24 cellular contexts compared by ENCODE assay signal in the genomic region with DNA sequence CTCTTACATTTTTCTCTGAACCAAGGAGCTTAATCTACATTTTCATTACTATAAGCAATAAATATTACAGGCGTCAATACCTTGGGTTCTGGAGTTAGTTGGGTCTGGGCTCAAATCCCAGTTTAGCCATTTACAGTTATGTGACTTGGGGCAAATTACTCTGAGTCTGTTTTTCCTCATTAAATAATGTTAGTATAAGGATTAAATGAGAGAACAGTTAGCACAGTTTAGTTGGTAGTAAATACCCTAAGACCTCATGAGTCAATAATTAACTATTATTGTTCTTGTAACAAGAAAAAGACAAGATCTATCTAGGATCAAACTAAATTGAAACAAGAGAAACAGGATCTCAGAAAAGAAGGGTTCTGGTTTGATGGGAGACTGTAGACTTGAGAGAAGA. TPM values are rescaled to one million over a fixed set of nuclear protein-coding genes. Genes with fewer than 3 reads are reported as not detected.
A peak's percentile ranks its signal among the peaks of the same experiment; 100 is the strongest.
DNase-seq lines count a peak whose midpoint lies in the region; ATAC-seq, FAIRE-seq and TF ChIP-seq lines count a peak whose summit lies in the region.
"Had no signal": no experiment of that assay in that cellular context is flagged by ENCODE, and none has a peak within 500 bp of the region (broad histone marks: within the 10 kb centered on the region; RNA-seq: fewer than 3 reads in every experiment).

No MANE protein-coding gene starts in this region.

- no peak overlapping the region; the same call in 1 of the 2 replicates for H2AFZ ChIP-seq in K562 (ENCODE audit: low read depth, low read length)
- no peak overlapping the region for H2AFZ ChIP-seq in keratinocyte (ENCODE audit: control insufficient read depth, low read length)

- dilution Hi-C loops in keratinocyte (cut with MboI; ENCODE audit: extremely low pct_ligation_motif_present, low sequenced_read_pairs), result no loop called here

- no peaks in the 10 kb centered on the region for H3K36me3 Mint-ChIP-seq in endothelial cell (ENCODE audit: low read depth, unreplicated experiment)
- H3K36me3 Mint-ChIP-seq: activated naive CD8-positive, alpha-beta T cell; immature natural killer cell; naive B cell; stimulated activated memory B cell treated with anti-CD40 and anti-IgM and Interleukin-4, amounts not matched to agents 10 μg/mL and 1 μg/mL and 100 μg/mL, for 72 hours had no signal

- no peaks in the 10 kb centered on the region for H3K27me3 ChIP-seq in K562 (ENCODE audit: control insufficient read depth in 2 of 2, insufficient read depth in 2 of 2, low read length in 2 of 2)
- H3K27me3 ChIP-seq in keratinocyte (ENCODE audit: control insufficient read depth, extremely low read depth, insufficient read depth, low read length), result no peaks in the 10 kb centered on the region
- H3K27me3 ChIP-seq: BLaER1, sigmoid colon had no signal

- no peak overlapping the region for H3K27ac Mint-ChIP-seq in endothelial cell (ENCODE audit: unreplicated experiment)
- H3K27ac Mint-ChIP-seq: activated naive CD8-positive, alpha-beta T cell; endodermal cell; immature natural killer cell; stimulated activated memory B cell treated with anti-CD40 and anti-IgM and Interleukin-4, amounts not matched to agents 10 μg/mL and 1 μg/mL and 100 μg/mL, for 72 hours had no signal

- H3K9me3 ChIP-seq in K562 (replicated peaks; ENCODE audit: control insufficient read depth, insufficient read depth, low read depth, low read length) (no peaks in the 10 kb centered on the region), keratinocyte (ENCODE audit: control insufficient read depth, low read depth, low read length) (no peaks in the 10 kb centered on the region)
- H3K9me3 ChIP-seq: BLaER1, heart left ventricle, sigmoid colon had no signal

- no peak for FAIRE-seq in K562 (lab: Jason Lieb, UNC)
- no peak for FAIRE-seq in keratinocyte (lab: Jason Lieb, UNC)
- FAIRE-seq: astrocyte, G401.6 had no signal

- no peak overlapping the region for H3K4me2 ChIP-seq in K562 (ENCODE audit: insufficient read depth, low read length)
- H3K4me2 ChIP-seq in keratinocyte (ENCODE audit: control insufficient read depth, extremely low read depth, insufficient read depth, low read depth, low read length), result peak overlapping the region; percentile 98
- H3K4me2 ChIP-seq: BLaER1 had no signal

- ATAC-seq in K562 (no peak), GM19395 (IDR thresholded peaks at IDR 0.05; ENCODE audit: unreplicated experiment) (no peak)
- ATAC-seq: heart left ventricle; stimulated activated memory B cell treated with anti-CD40 and anti-IgM and Interleukin-4, amounts not matched to agents 10 μg/mL and 1 μg/mL and 100 μg/mL, for 72 hours had no signal

- peaks cover 1% of the 10 kb centered on the region; the same call in 1 of the 3 replicates for H3K36me3 ChIP-seq in K562 (ENCODE audit: control insufficient read depth, insufficient read depth, low read length)
- H3K36me3 ChIP-seq in keratinocyte (ENCODE audit: control insufficient read depth in 2 of 2, extremely low read depth in 1 of 2, insufficient read depth in 2 of 2, low read length in 2 of 2), result peaks cover 13 to 53% of the 10 kb centered on the region in 2 experiments
- H3K36me3 ChIP-seq: BLaER1, heart left ventricle, sigmoid colon had no signal

- H3K9ac ChIP-seq in K562 (ENCODE audit: insufficient read depth in 1 of 2, low read depth in 2 of 2, low read length in 2 of 2) (no peak overlapping the region), keratinocyte (ENCODE audit: control insufficient read depth, extremely low read depth, insufficient read depth, low read length) (peak overlapping the region; percentile 93)
- H3K9ac ChIP-seq: BLaER1 had no signal

- no peak overlapping the region for H3K4me3 Mint-ChIP-seq in endothelial cell (ENCODE audit: unreplicated experiment)
- H3K4me3 Mint-ChIP-seq: activated naive CD8-positive, alpha-beta T cell; endodermal cell; immature natural killer cell; naive B cell; stimulated activated memory B cell treated with anti-CD40 and anti-IgM and Interleukin-4, amounts not matched to agents 10 μg/mL and 1 μg/mL and 100 μg/mL, for 72 hours had no signal

- H3K4me1 Mint-ChIP-seq in endothelial cell (ENCODE audit: unreplicated experiment), result peaks cover 18% of the 10 kb centered on the region
- H3K4me1 Mint-ChIP-seq: immature natural killer cell; naive B cell; stimulated activated memory B cell treated with anti-CD40 and anti-IgM and Interleukin-4, amounts not matched to agents 10 μg/mL and 1 μg/mL and 100 μg/mL, for 72 hours had no signal

- POLR2A ChIA-PET in K562 (lab: Yijun Ruan, JAX), result interaction anchor here (8.6 kb wide), 1 partner anchor 18 kb away, joined by 97 read pairs; the partner anchor contains the start of gene YOD1

- H3K27me3 Mint-ChIP-seq in endothelial cell (ENCODE audit: unreplicated experiment), result peaks cover 7% of the 10 kb centered on the region

- H3K27ac ChIP-seq in 22Rv1, result peak overlapping the region; percentile 100
- H3K27ac ChIP-seq in K562 (ENCODE audit: extremely low read depth, low read depth, low read length), result no peak overlapping the region
- H3K27ac ChIP-seq in keratinocyte (ENCODE audit: control insufficient read depth, insufficient read depth, low read length), result peak overlapping the region; percentile 99
- H3K27ac ChIP-seq in skin epidermis, result peak overlapping the region in 17 of 21 experiments; percentile 21 to 93 (median 81)
- H3K27ac ChIP-seq: BLaER1, heart left ventricle, sigmoid colon had no signal

- H3K4me1 ChIP-seq in K562 (replicated peaks in 1 of 2; ENCODE audit: control insufficient read depth in 2 of 2, insufficient read depth in 2 of 2, low read length in 2 of 2) (peaks cover 28 to 85% of the 10 kb centered on the region in 2 experiments), keratinocyte (ENCODE audit: control insufficient read depth, extremely low read depth, insufficient read depth, low read length) (peaks cover 76% of the 10 kb centered on the region)
- H3K4me1 ChIP-seq: BLaER1 had no signal

- H3K79me2 ChIP-seq in K562 (ENCODE audit: control insufficient read depth, insufficient read depth, low read length) (peaks cover 16% of the 10 kb centered on the region; the same call in 2 of the 3 replicates), keratinocyte (ENCODE audit: control insufficient read depth, insufficient read depth, low read length) (peaks cover 76% of the 10 kb centered on the region)

- CTCF ChIA-PET in K562 (lab: Yijun Ruan, JAX; ENCODE audit: low intra/inter-chr PET ratio), result no interaction called here

- H3K4me3 ChIP-seq in K562, result no peak overlapping the region
- H3K4me3 ChIP-seq in keratinocyte (ENCODE audit: control insufficient read depth in 2 of 3, extremely low read depth in 1 of 3, insufficient read depth in 2 of 3, low read depth in 1 of 3, low read length in 3 of 3), result peak overlapping the region; percentile 70 to 94 (median 81)
- no peak overlapping the region for H3K4me3 ChIP-seq in skin epidermis
- H3K4me3 ChIP-seq: BLaER1, heart left ventricle, sigmoid colon had no signal

- DNase-seq in K562 (ENCODE audit: extremely low read depth in 1 of 4, low spot score in 3 of 4) (no peak), keratinocyte (ENCODE audit: low read depth, low spot score) (no peak), NCI-H2171 (lab: John Stamatoyannopoulos, UW) (no peak), endothelial cell (ENCODE audit: low spot score) (no peak)
- DNase-seq in activated CD8-positive, alpha-beta memory T cell treated with anti-CD3 and anti-CD28 coated beads, Interleukin-2, amount 50 U/mL, for 48 hours, result no peak
- DNase-seq: endodermal cell, heart left ventricle, immature natural killer cell, naive B cell, NCI-H2107, NCI-H526, SHP77, sigmoid colon had no signal

- TF ChIP-seq CTCF in 22Rv1 (IDR thresholded peaks at IDR 0.05), result no peak
- TF ChIP-seq CTCF in K562 (IDR thresholded peaks at IDR 0.05 in 2 of 3, conservative IDR thresholded peaks at IDR 0.05 in 1 of 3; ENCODE audit: insufficient read depth in 2 of 3, low read depth in 1 of 3, low read length in 3 of 3), result no peak
- no peak for TF ChIP-seq CTCF in keratinocyte (optimal IDR thresholded peaks at IDR 0.05 in 1 of 3, IDR thresholded peaks at IDR 0.05 in 1 of 3, conservative IDR thresholded peaks at IDR 0.05 in 1 of 3; ENCODE audit: extremely low read depth in 1 of 3, insufficient read depth in 2 of 3, low read length in 3 of 3)
- no peak for TF ChIP-seq CTCF in endothelial cell (IDR thresholded peaks at IDR 0.05; ENCODE audit: unreplicated experiment)

- intact Hi-C loops in K562 (cut with micrococcal nuclease), result no loop called here

- no peak for TF ChIP-seq POLR2A in K562 (conservative IDR thresholded peaks at IDR 0.05)

- no peaks in the 10 kb centered on the region for H3K9me3 Mint-ChIP-seq in endothelial cell (ENCODE audit: unreplicated experiment)
- H3K9me3 Mint-ChIP-seq: endodermal cell; immature natural killer cell; naive B cell; stimulated activated memory B cell treated with anti-CD40 and anti-IgM and Interleukin-4, amounts not matched to agents 10 μg/mL and 1 μg/mL and 100 μg/mL, for 72 hours had no signal

- BruUV-seq in K562 (replicated peaks; lab: Mats Ljungman, UMichigan), result no TSS peak

- in situ Hi-C loops in K562 (cut with MboI), result no loop called here

- TF ChIP-seq RAD21 in K562 (CRISPR knock-in tag; conservative IDR thresholded peaks at IDR 0.05 in 1 of 2, IDR thresholded peaks at IDR 0.05 in 1 of 2), result no peak

- H4K20me1 ChIP-seq in K562 (replicated peaks; ENCODE audit: control insufficient read depth, insufficient read depth, low read length), result no peaks in the 10 kb centered on the region
- H4K20me1 ChIP-seq in keratinocyte (ENCODE audit: control insufficient read depth, extremely low read depth, insufficient read depth, low read length), result no peaks in the 10 kb centered on the region
- H4K20me1 ChIP-seq: BLaER1 had no signal

- no peak for TF ChIP-seq EP300 in K562 (IDR thresholded peaks at IDR 0.05; ENCODE audit: low read length)

- H3K9me1 ChIP-seq in K562 (ENCODE audit: control insufficient read depth, insufficient read depth, low read length) (peaks cover under 1% of the 10 kb centered on the region), keratinocyte (ENCODE audit: control insufficient read depth, extremely low read depth, insufficient read depth, low read length) (no peaks in the 10 kb centered on the region)

- 39% methylated on average over 1 of the region's 1 CpG for WGBS in K562 (ENCODE audit: insufficient coverage, low coverage, missing lambda C conversion rate)

RNA-seq across cellular contexts. Expression of gene C1orf116, which starts 4.6 kb away (rescaled TPM):
- 2.8 and 4.0 TPM in 2 replicates for total RNA-seq in K562 (2011; cell fraction: chromatin; rRNA removed; ENCODE audit: low replicate concordance)
- total RNA-seq in K562 (2011; cell fraction: nucleolus; rRNA removed), result 2.5 and 3.0 TPM in 2 replicates
- 3.1 and 3.4 TPM in 2 replicates for total RNA-seq in K562 (2011; cell fraction: nucleoplasm; rRNA removed)
- total RNA-seq in K562 (2014; rRNA removed) (1.8 TPM in 2 replicates), K562 (2014; rRNA removed; fragmentation: Illumina TruSeq; extraction: Trizol) (0.80 and 0.95 TPM in 2 replicates), K562 (2015; rRNA removed; fragmentation: Illumina TruSeq; extraction: Trizol) (0.80 and 0.87 TPM in 2 replicates), K562 (2021) (2.6 and 2.7 TPM in 2 replicates), endothelial cell (ENCODE audit: unreplicated experiment) (0.08 TPM)
- polyA plus RNA-seq in K562 (2011; rRNA removed) (1.2 and 2.6 TPM in 2 replicates), K562 (2014; fragmentation: Illumina TruSeq; extraction: Trizol) (3.0 and 3.1 TPM in 2 replicates), K562 (2014; fragmentation: Nextera tagmentation; extraction: Ambion mirVana) (under 1 TPM; 0.62 to 0.69 TPM), K562 (2014; rRNA removed) (0.62 and 0.95 TPM in 2 replicates), keratinocyte (38.8 to 69.2 TPM (median 65.3 TPM) in 3 replicates)
- 0.81 and 1.4 TPM in 2 replicates for polyA plus RNA-seq in K562 (2011; cell fraction: cytosol; rRNA removed)
- polyA plus RNA-seq in K562 (2011; cell fraction: nucleus; rRNA removed), result 2.3 and 5.0 TPM in 2 replicates
- polyA plus RNA-seq in K562 (2012), result 2.2 and 2.8 TPM in 2 replicates
- 2.6 TPM in 2 replicates for polyA minus RNA-seq in K562 (2011; rRNA and poly(A)+ RNA removed)
- 2.4 and 2.5 TPM in 2 replicates for polyA minus RNA-seq in K562 (2011; cell fraction: cytosol; rRNA and poly(A)+ RNA removed)
- 4.4 and 5.2 TPM in 2 replicates for polyA minus RNA-seq in K562 (2011; cell fraction: nucleus; rRNA and poly(A)+ RNA removed)
- polyA plus RNA-seq in keratinocyte (2011; ENCODE audit: low read depth), result 55.5 TPM
- 46.7 and 49.2 TPM in 2 replicates for polyA plus RNA-seq in keratinocyte (2011; cell fraction: cytosol; rRNA removed)
- 136 and 166 TPM in 2 replicates for polyA plus RNA-seq in keratinocyte (2011; cell fraction: nucleus; rRNA removed)
- 89.2 and 97.4 TPM in 2 replicates for polyA plus RNA-seq in keratinocyte (2012; ENCODE audit: low replicate concordance)
- polyA minus RNA-seq in keratinocyte, result 45.2 to 149 TPM (median 67.3 TPM) in 3 replicates
- polyA minus RNA-seq in keratinocyte (2011; cell fraction: cytosol; rRNA and poly(A)+ RNA removed), result 29.2 TPM
- 65.2 and 94.2 TPM in 2 replicates for polyA minus RNA-seq in keratinocyte (2011; cell fraction: nucleus; rRNA and poly(A)+ RNA removed)
- total RNA-seq: lung microvascular endothelial cell, osteoblast had no signal

RNA-seq across cellular contexts. Expression of gene YOD1, which starts 23.1 kb away (rescaled TPM):
- total RNA-seq in K562 (2011; cell fraction: chromatin; rRNA removed; ENCODE audit: low replicate concordance), result 25.7 and 74.5 TPM in 2 replicates
- 20.0 and 23.4 TPM in 2 replicates for total RNA-seq in K562 (2011; cell fraction: nucleolus; rRNA removed)
- total RNA-seq in K562 (2011; cell fraction: nucleoplasm; rRNA removed), result 50.4 and 82.5 TPM in 2 replicates
- total RNA-seq in K562 (2014; rRNA removed) (47.5 and 49.8 TPM in 2 replicates), K562 (2014; rRNA removed; fragmentation: Illumina TruSeq; extraction: Trizol) (78.1 and 91.0 TPM in 2 replicates), K562 (2015; rRNA removed; fragmentation: Illumina TruSeq; extraction: Trizol) (51.8 and 56.0 TPM in 2 replicates), K562 (2021) (61.6 and 61.7 TPM in 2 replicates), endothelial cell (ENCODE audit: unreplicated experiment) (9.0 TPM)
- polyA plus RNA-seq in K562 (2011; rRNA removed) (38.8 and 46.9 TPM in 2 replicates), K562 (2014; fragmentation: Illumina TruSeq; extraction: Trizol) (43.9 and 46.5 TPM in 2 replicates), K562 (2014; fragmentation: Nextera tagmentation; extraction: Ambion mirVana) (10 to 100 TPM; 18.2 to 24.0 TPM), K562 (2014; rRNA removed) (27.9 and 28.7 TPM in 2 replicates), keratinocyte (3.2 to 5.2 TPM (median 3.4 TPM) in 3 replicates)
- 9.4 and 20.3 TPM in 2 replicates for polyA plus RNA-seq in K562 (2011; cell fraction: cytosol; rRNA removed)
- 23.5 and 35.3 TPM in 2 replicates for polyA plus RNA-seq in K562 (2011; cell fraction: nucleus; rRNA removed)
- polyA plus RNA-seq in K562 (2012), result 19.8 and 21.4 TPM in 2 replicates
- 61.7 and 76.1 TPM in 2 replicates for polyA minus RNA-seq in K562 (2011; rRNA and poly(A)+ RNA removed)
- polyA minus RNA-seq in K562 (2011; cell fraction: cytosol; rRNA and poly(A)+ RNA removed), result 33.8 and 43.8 TPM in 2 replicates
- 50.4 and 102 TPM in 2 replicates for polyA minus RNA-seq in K562 (2011; cell fraction: nucleus; rRNA and poly(A)+ RNA removed)
- polyA plus RNA-seq in keratinocyte (2011; ENCODE audit: low read depth), result 93.0 TPM
- polyA plus RNA-seq in keratinocyte (2011; cell fraction: cytosol; rRNA removed), result 0.71 and 2.0 TPM in 2 replicates
- polyA plus RNA-seq in keratinocyte (2011; cell fraction: nucleus; rRNA removed), result 7.1 and 10.2 TPM in 2 replicates
- polyA plus RNA-seq in keratinocyte (2012; ENCODE audit: low replicate concordance), result 4.4 and 38.4 TPM in 2 replicates
- polyA minus RNA-seq in keratinocyte, result 1.8 to 7.8 TPM (median 3.2 TPM) in 3 replicates
- polyA minus RNA-seq in keratinocyte (2011; cell fraction: cytosol; rRNA and poly(A)+ RNA removed), result 2.7 TPM
- polyA minus RNA-seq in keratinocyte (2011; cell fraction: nucleus; rRNA and poly(A)+ RNA removed), result 8.2 and 14.3 TPM in 2 replicates

RNA-seq across cellular contexts. Expression of gene PFKFB2, which starts 25.2 kb away (rescaled TPM):
- 29.4 and 45.8 TPM in 2 replicates for total RNA-seq in K562 (2011; cell fraction: chromatin; rRNA removed; ENCODE audit: low replicate concordance)
- 18.0 and 21.1 TPM in 2 replicates for total RNA-seq in K562 (2011; cell fraction: nucleolus; rRNA removed)
- total RNA-seq in K562 (2011; cell fraction: nucleoplasm; rRNA removed), result 29.2 and 44.5 TPM in 2 replicates
- total RNA-seq in K562 (2014; rRNA removed), result 10.5 and 12.3 TPM in 2 replicates
- 21.9 and 26.2 TPM in 2 replicates for total RNA-seq in K562 (2014; rRNA removed; fragmentation: Illumina TruSeq; extraction: Trizol)
- total RNA-seq in K562 (2015; rRNA removed; fragmentation: Illumina TruSeq; extraction: Trizol), result 17.3 and 17.8 TPM in 2 replicates
- total RNA-seq in K562 (2021), result 20.4 and 22.9 TPM in 2 replicates
- 24.1 and 26.0 TPM in 2 replicates for polyA plus RNA-seq in K562 (2011; rRNA removed)
- polyA plus RNA-seq in K562 (2011; cell fraction: cytosol; rRNA removed), result 7.4 and 16.5 TPM in 2 replicates
- 45.3 and 52.2 TPM in 2 replicates for polyA plus RNA-seq in K562 (2011; cell fraction: nucleus; rRNA removed)
- polyA plus RNA-seq in K562 (2012), result 11.2 and 14.1 TPM in 2 replicates
- polyA plus RNA-seq in K562 (2014; fragmentation: Illumina TruSeq; extraction: Trizol), result 13.5 and 16.4 TPM in 2 replicates
- 1 to 10 TPM; 6.9 to 7.6 TPM for polyA plus RNA-seq in K562 (2014; fragmentation: Nextera tagmentation; extraction: Ambion mirVana)
- polyA plus RNA-seq in K562 (2014; rRNA removed), result 11.7 and 11.9 TPM in 2 replicates
- polyA minus RNA-seq in K562 (2011; rRNA and poly(A)+ RNA removed), result 44.6 and 45.6 TPM in 2 replicates
- polyA minus RNA-seq in K562 (2011; cell fraction: cytosol; rRNA and poly(A)+ RNA removed), result 11.7 and 14.3 TPM in 2 replicates
- polyA minus RNA-seq in K562 (2011; cell fraction: nucleus; rRNA and poly(A)+ RNA removed), result 18.3 and 29.3 TPM in 2 replicates
- 8.7 to 13.9 TPM (median 12.2 TPM) in 3 replicates for polyA plus RNA-seq in keratinocyte
- 36.2 TPM for polyA plus RNA-seq in keratinocyte (2011; ENCODE audit: low read depth)
- 7.0 and 10.5 TPM in 2 replicates for polyA plus RNA-seq in keratinocyte (2011; cell fraction: cytosol; rRNA removed)
- polyA plus RNA-seq in keratinocyte (2011; cell fraction: nucleus; rRNA removed), result 22.4 and 25.8 TPM in 2 replicates
- polyA plus RNA-seq in keratinocyte (2012; ENCODE audit: low replicate concordance), result 9.1 and 34.8 TPM in 2 replicates
- 8.6 to 27.5 TPM (median 25.9 TPM) in 3 replicates for polyA minus RNA-seq in keratinocyte
- 8.8 TPM for polyA minus RNA-seq in keratinocyte (2011; cell fraction: cytosol; rRNA and poly(A)+ RNA removed)
- polyA minus RNA-seq in keratinocyte (2011; cell fraction: nucleus; rRNA and poly(A)+ RNA removed), result 20.5 and 30.3 TPM in 2 replicates
- total RNA-seq in endothelial cell (ENCODE audit: unreplicated experiment), result 8.9 TPM

RNA-seq across cellular contexts. Expression of gene FCAMR, which starts 57.7 kb away (rescaled TPM):
- total RNA-seq in K562 (2011; cell fraction: chromatin; rRNA removed; ENCODE audit: low replicate concordance), result not detected in 2 replicates
- total RNA-seq in K562 (2011; cell fraction: nucleolus; rRNA removed), result not detected in 2 replicates
- not detected in 2 replicates for total RNA-seq in K562 (2011; cell fraction: nucleoplasm; rRNA removed)
- total RNA-seq in K562 (2014; rRNA removed) (not detected in 2 replicates), K562 (2014; rRNA removed; fragmentation: Illumina TruSeq; extraction: Trizol) (not detected in 2 replicates), K562 (2015; rRNA removed; fragmentation: Illumina TruSeq; extraction: Trizol) (not detected in 2 replicates), K562 (2021) (not detected in 2 replicates), endothelial cell (ENCODE audit: unreplicated experiment) (not detected)
- polyA plus RNA-seq in K562 (2011; rRNA removed) (not detected in 2 replicates), K562 (2014; fragmentation: Illumina TruSeq; extraction: Trizol) (not detected in 2 replicates), K562 (2014; fragmentation: Nextera tagmentation; extraction: Ambion mirVana) (not detected), K562 (2014; rRNA removed) (not detected in 2 replicates), keratinocyte (not detected in 3 replicates)
- not detected in 2 replicates for polyA plus RNA-seq in K562 (2011; cell fraction: cytosol; rRNA removed)
- not detected in 2 replicates for polyA plus RNA-seq in K562 (2011; cell fraction: nucleus; rRNA removed)
- polyA plus RNA-seq in K562 (2012), result not detected in 2 replicates
- not detected in 2 replicates for polyA minus RNA-seq in K562 (2011; rRNA and poly(A)+ RNA removed)
- polyA minus RNA-seq in K562 (2011; cell fraction: cytosol; rRNA and poly(A)+ RNA removed), result not detected in 2 replicates
- polyA minus RNA-seq in K562 (2011; cell fraction: nucleus; rRNA and poly(A)+ RNA removed), result not detected in 2 replicates
- polyA plus RNA-seq in keratinocyte (2011; ENCODE audit: low read depth), result not detected
- not detected in 2 replicates for polyA plus RNA-seq in keratinocyte (2011; cell fraction: cytosol; rRNA removed)
- not detected in 2 replicates for polyA plus RNA-seq in keratinocyte (2011; cell fraction: nucleus; rRNA removed)
- polyA plus RNA-seq in keratinocyte (2012; ENCODE audit: low replicate concordance), result not detected in 2 replicates
- not detected in 3 replicates for polyA minus RNA-seq in keratinocyte
- not detected for polyA minus RNA-seq in keratinocyte (2011; cell fraction: cytosol; rRNA and poly(A)+ RNA removed)
- not detected in 2 replicates for polyA minus RNA-seq in keratinocyte (2011; cell fraction: nucleus; rRNA and poly(A)+ RNA removed)
- total RNA-seq: A172, astrocyte, endodermal cell, heart left ventricle, lung microvascular endothelial cell, osteoblast, sigmoid colon had no signal
- polyA plus RNA-seq: heart left ventricle, immature natural killer cell had no signal

Comparison
In these comparisons a context has a peak if more than half of its experiments do, and no peak if none do; other contexts are left out.
1. H3K4me3 ChIP-seq: peak in keratinocyte (3 of 3); none in K562 (single experiment) and skin epidermis (0 of 7).